32 cellular contexts compared by ENCODE assay signal in the genomic region with DNA sequence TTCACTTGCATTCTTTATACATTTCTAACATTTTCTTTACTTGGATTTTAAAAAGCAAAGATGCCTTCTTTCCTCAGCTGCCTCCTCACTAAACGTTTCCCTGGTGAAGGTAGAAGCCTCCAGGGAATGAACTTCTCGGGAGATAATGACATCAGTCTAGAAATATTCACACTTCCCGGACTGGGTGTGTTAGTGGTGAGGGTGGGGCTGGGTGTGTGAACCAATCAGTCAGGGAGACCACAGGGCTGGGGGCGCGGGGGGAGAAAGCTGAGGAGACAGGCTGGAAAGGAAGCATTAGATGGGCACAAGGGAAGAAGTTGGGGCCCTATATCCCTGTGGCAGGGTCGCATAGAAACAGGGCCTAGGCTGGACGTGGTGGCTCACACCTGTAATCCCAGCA. TPM values are rescaled to one million over a fixed set of nuclear protein-coding genes. Genes with fewer than 3 reads are reported as not detected.
DNase-seq lines count a peak whose midpoint lies in the region; ATAC-seq and TF ChIP-seq lines count a peak whose summit lies in the region.
"Had no signal": no experiment of that assay in that cellular context is flagged by ENCODE, and none has a peak within 500 bp of the region (broad histone marks: within the 10 kb centered on the region; RNA-seq: fewer than 3 reads in every experiment).

No MANE protein-coding gene starts in this region.

- peaks cover 31% of the 10 kb centered on the region for H3K4me1 Mint-ChIP-seq in endodermal cell

- H3K27ac ChIP-seq in OCI-LY3 (ENCODE audit: low read length) (no peak overlapping the region), endodermal cell (ENCODE audit: low read depth, low read length) (no peak overlapping the region)
- H3K27ac ChIP-seq: esophagus squamous epithelium, gastrocnemius medialis had no signal

- H4K20me1 ChIP-seq in OCI-LY3 (ENCODE audit: insufficient read depth, low read length) = no peaks in the 10 kb centered on the region

- TF ChIP-seq CTCF in OCI-LY3 (IDR thresholded peaks at IDR 0.05; ENCODE audit: low read depth, low read length) (no peak), endodermal cell (conservative IDR thresholded peaks at IDR 0.05) (no peak)

- no peak overlapping the region for H3K27ac Mint-ChIP-seq in endodermal cell
- H3K27ac Mint-ChIP-seq: activated naive CD8-positive, alpha-beta T cell; dendritic cell treated with granulocyte-macrophage colony-stimulating factor and Interleukin-4, amounts not matched to agents 40 ng/mL and 50 ng/mL, for 4 days; HFFc6; natural killer cell had no signal

- no peak overlapping the region for H2AFZ ChIP-seq in OCI-LY3 (ENCODE audit: low read depth, low read length)

- no peak overlapping the region for H3K4me3 Mint-ChIP-seq in endodermal cell
- H3K4me3 Mint-ChIP-seq: activated naive CD8-positive, alpha-beta T cell; central memory CD8-positive, alpha-beta T cell; dendritic cell treated with granulocyte-macrophage colony-stimulating factor and Interleukin-4, amounts not matched to agents 40 ng/mL and 50 ng/mL, for 4 days; HFFc6; natural killer cell had no signal

- no peaks in the 10 kb centered on the region for H3K79me2 ChIP-seq in OCI-LY3 (ENCODE audit: low read length)

- peak overlapping the region; percentile 59 for H3K4me2 ChIP-seq in OCI-LY3 (ENCODE audit: low read length)
- H3K4me2 ChIP-seq: smooth muscle cell had no signal

- DNase-seq in EL (peak; percentile 49), endodermal cell (peak; percentile 28), renal cortical epithelial cell (ENCODE audit: low read depth) (peak; percentile 36), DMS79 (lab: John Stamatoyannopoulos, UW) (no peak)
- DNase-seq: activated CD4-positive, alpha-beta T cell treated with anti-CD3 and anti-CD28 coated beads for 1 hour; activated T-cell treated with anti-CD3 and anti-CD28 coated beads for 4 hours; anterior cingulate cortex; DMS79 treated with DMSO at 0.1 percent for 48 hours; esophagus squamous epithelium; gastrocnemius medialis; HFFc6; hypothalamus; midbrain; natural killer cell; NCI-H1417 treated with DMSO at 0.1 percent for 48 hours; NCI-H2081 treated with DMSO at 0.1 percent for 48 hours; NCI-H774; stimulated activated CD4-positive, alpha-beta T cell treated with anti-CD3 and anti-CD28 coated beads, Interleukin-1b, Interleukin-23, amount 100 ng/mL, for 48 hours had no signal

- H3K4me1 ChIP-seq in OCI-LY3 (ENCODE audit: low read length) (peaks cover 69% of the 10 kb centered on the region), endodermal cell (ENCODE audit: control insufficient read depth, insufficient read depth, low read length) (no peaks in the 10 kb centered on the region)
- H3K4me1 ChIP-seq: esophagus squamous epithelium, gastrocnemius medialis had no signal

- no peak for ATAC-seq in HG03039 (IDR thresholded peaks at IDR 0.05; ENCODE audit: unreplicated experiment)
- ATAC-seq in HG02970 (IDR thresholded peaks at IDR 0.05; ENCODE audit: low FRiP score, unreplicated experiment) = no peak
- no peak for ATAC-seq in GM18498 (IDR thresholded peaks at IDR 0.05; ENCODE audit: unreplicated experiment)
- ATAC-seq: gastrocnemius medialis, K562, natural killer cell, SK-N-SH treated with all-trans-retinoic acid at 6 μM for 48 hours had no signal

- H3K27me3 ChIP-seq in OCI-LY3 (ENCODE audit: low read depth, low read length) = peaks cover 61% of the 10 kb centered on the region
- no peaks in the 10 kb centered on the region for H3K27me3 ChIP-seq in endodermal cell (ENCODE audit: control insufficient read depth, insufficient read depth, low read length, poor library complexity, severe bottlenecking)

- H3K9me3 Mint-ChIP-seq in endodermal cell = peaks cover 14% of the 10 kb centered on the region
- H3K9me3 Mint-ChIP-seq: central memory CD8-positive, alpha-beta T cell; dendritic cell treated with granulocyte-macrophage colony-stimulating factor and Interleukin-4, amounts not matched to agents 40 ng/mL and 50 ng/mL, for 4 days; HFFc6; natural killer cell had no signal

- peaks cover 19% of the 10 kb centered on the region; the same call in 1 of the 2 replicates for H3K9me3 ChIP-seq in OCI-LY3 (ENCODE audit: insufficient read depth, low read length)
- H3K9me3 ChIP-seq in endodermal cell (ENCODE audit: control insufficient read depth, low read length) = peaks cover 5% of the 10 kb centered on the region
- H3K9me3 ChIP-seq: esophagus squamous epithelium, gastrocnemius medialis had no signal

- no peaks in the 10 kb centered on the region for H3K36me3 Mint-ChIP-seq in endodermal cell (ENCODE audit: low read depth)
- H3K36me3 Mint-ChIP-seq: activated naive CD8-positive, alpha-beta T cell; natural killer cell had no signal

- H3K4me3 ChIP-seq in OCI-LY3 (ENCODE audit: low read length) = no peak overlapping the region
- no peak overlapping the region for H3K4me3 ChIP-seq in endodermal cell (ENCODE audit: low read length)
- H3K4me3 ChIP-seq: esophagus squamous epithelium, gastrocnemius medialis, K562, smooth muscle cell had no signal

- peaks cover 3% of the 10 kb centered on the region for H3K27me3 Mint-ChIP-seq in endodermal cell (ENCODE audit: insufficient read depth)

- 84 to 96% methylated on average over 2 to 7 of the region's 7 CpGs for WGBS in endodermal cell (ENCODE audit: insufficient coverage in 1 of 2, insufficient read length in 1 of 2), 2 experiments

- H3K9ac ChIP-seq in OCI-LY3 (ENCODE audit: low read length) (no peak overlapping the region), endodermal cell (ENCODE audit: extremely low read depth, low read length, poor library complexity, severe bottlenecking) (no peak overlapping the region)

- H3K36me3 ChIP-seq in OCI-LY3 (replicated peaks; ENCODE audit: low read depth, low read length) (peaks cover 22% of the 10 kb centered on the region), endodermal cell (ENCODE audit: control insufficient read depth, insufficient read depth, low read length) (no peaks in the 10 kb centered on the region)
- H3K36me3 ChIP-seq: esophagus squamous epithelium, gastrocnemius medialis had no signal

RNA-seq across cellular contexts. Expression of a gene that starts 58.9 kb away (rescaled TPM):
- total RNA-seq in endodermal cell (1 to 10 TPM in 1 of 2 donors, under 1 TPM in 1; 0.13 to 1.3 TPM), renal cortical epithelial cell (not detected in 2 replicates)
- polyA plus RNA-seq in endodermal cell (2013, experiment 1 of 2) = not detected
- polyA plus RNA-seq in endodermal cell (2013, experiment 2 of 2) = not detected
- total RNA-seq: esophagus squamous epithelium; gastrocnemius medialis; HFFc6; K562; liver; natural killer cell; omental fat pad; smooth muscle cell; T-helper 2 cell treated with Interferon-gamma antibody and Interleukin-4, amounts not matched to agents 100 ng/mL and 5 ng/mL, for 36 hours had no signal
- polyA plus RNA-seq: BJ, liver, smooth muscle cell had no signal
